In genomic region chr13:86870388-86870966, GRCh38 we compare ENCODE assay signal across 10 cellular contexts.
DNase-seq lines count a peak whose midpoint lies in the region; ATAC-seq and TF ChIP-seq lines count a peak whose summit lies in the region.
"Had no signal": no experiment of that assay in that cellular context is flagged by ENCODE, and none has a peak within 500 bp of the region (broad histone marks: within the 10 kb centered on the region; RNA-seq: fewer than 3 reads in every experiment).

No MANE protein-coding gene starts in this region.

- H3K23ac ChIP-seq in neuronal stem cell (ENCODE audit: low read depth, low read length, poor library complexity) = no peak overlapping the region

- no peaks in the 10 kb centered on the region for H3K36me3 Mint-ChIP-seq in chondrocyte (ENCODE audit: low read depth)
- H3K36me3 Mint-ChIP-seq: IgD-negative memory B cell had no signal

- peak; percentile 45 for TF ChIP-seq CTCF in GM10266 (IDR thresholded peaks at IDR 0.05; ENCODE audit: control insufficient read depth, insufficient read depth, low read depth, missing control alignments)
- TF ChIP-seq CTCF in NB4 (IDR thresholded peaks at IDR 0.05; ENCODE audit: low read depth, low read length) = peak; percentile 30
- peak; percentile 93 for TF ChIP-seq CTCF in chondrocyte (IDR thresholded peaks at IDR 0.05)

- no peak overlapping the region for H3K27ac Mint-ChIP-seq in chondrocyte (ENCODE audit: unreplicated experiment)
- H3K27ac Mint-ChIP-seq: IgD-negative memory B cell had no signal

- no peak overlapping the region for H2BK12ac ChIP-seq in neuronal stem cell (ENCODE audit: low read length)

- DNase-seq in GM10266 (ENCODE audit: extremely low spot score) (no peak), NB4 (ENCODE audit: low read depth) (peak; percentile 30), chondrocyte (ENCODE audit: low spot score) (no peak), neuronal stem cell (ENCODE audit: low spot score) (no peak)
- no peak for DNase-seq in stimulated activated CD4-positive, alpha-beta T cell treated with anti-CD3 and anti-CD28 coated beads, Interleukin-12 subunit alpha, Interleukin-12 subunit beta, amount 100 ng/mL, for 4 hours
- no peak for DNase-seq in stimulated activated naive CD4-positive, alpha-beta T cell (lab: John Stamatoyannopoulos, UW)

- H3K14ac ChIP-seq in neuronal stem cell (ENCODE audit: low read length) = no peak overlapping the region

- H4K8ac ChIP-seq in neuronal stem cell (ENCODE audit: low read depth, low read length) = no peak overlapping the region

- no peak for ATAC-seq in GM21526 (IDR thresholded peaks at IDR 0.05; ENCODE audit: low FRiP score, unreplicated experiment)
- ATAC-seq in HG03521 (IDR thresholded peaks at IDR 0.05; ENCODE audit: unreplicated experiment) = no peak
- ATAC-seq: esophagus mucosa had no signal

- H3K36me3 ChIP-seq in neuronal stem cell (replicated peaks in 1 of 2; ENCODE audit: control insufficient read depth in 2 of 2, insufficient read depth in 2 of 2, low read length in 2 of 2) = no peaks in the 10 kb centered on the region

- no peaks in the 10 kb centered on the region for H3K9me3 Mint-ChIP-seq in chondrocyte (ENCODE audit: low read depth)

- peaks cover 2 to 12% of the 10 kb centered on the region in 2 donors for H3K4me1 ChIP-seq in neuronal stem cell (ENCODE audit: control insufficient read depth in 2 of 2, insufficient read depth in 1 of 2, low read depth in 1 of 2, low read length in 2 of 2)

- no peak overlapping the region for H2AK5ac ChIP-seq in neuronal stem cell (ENCODE audit: low read depth, low read length)

- H3K79me1 ChIP-seq in neuronal stem cell (ENCODE audit: low read depth, low read length) = no peaks in the 10 kb centered on the region

- H3K4me3 ChIP-seq in NB4 (ENCODE audit: low read depth, low read length) = no peak overlapping the region
- H3K4me3 ChIP-seq in neuronal stem cell (ENCODE audit: low read length in 2 of 2) = no peak overlapping the region

- no peak overlapping the region for H3K4me2 ChIP-seq in neuronal stem cell (ENCODE audit: insufficient read depth, low read length, poor library complexity, severe bottlenecking)

- H4K91ac ChIP-seq in neuronal stem cell (ENCODE audit: low read depth, low read length, poor library complexity) = no peak overlapping the region

- no peak overlapping the region for H2BK120ac ChIP-seq in neuronal stem cell (ENCODE audit: low read depth, low read length)

- no peak overlapping the region for H3K9ac ChIP-seq in neuronal stem cell (ENCODE audit: low read depth, low read length, poor library complexity)

- no peaks in the 10 kb centered on the region for H3K4me1 Mint-ChIP-seq in chondrocyte (ENCODE audit: low read depth)
- H3K4me1 Mint-ChIP-seq: IgD-negative memory B cell had no signal

- H3K4ac ChIP-seq in neuronal stem cell (ENCODE audit: low read length) = no peak overlapping the region

- no peak overlapping the region for H2BK15ac ChIP-seq in neuronal stem cell (ENCODE audit: low read length)

- H2BK5ac ChIP-seq in neuronal stem cell (ENCODE audit: low read length) = no peak overlapping the region

- no peak overlapping the region for H3K4me3 Mint-ChIP-seq in chondrocyte (ENCODE audit: unreplicated experiment)
- H3K4me3 Mint-ChIP-seq: IgD-negative memory B cell had no signal

- H3K27me3 ChIP-seq in neuronal stem cell (ENCODE audit: control insufficient read depth in 3 of 3, insufficient read depth in 3 of 3, low read depth in 1 of 3, low read length in 3 of 3) = no peaks in the 10 kb centered on the region

- H3K27ac ChIP-seq in neuronal stem cell (replicated peaks; ENCODE audit: low read length) = no peak overlapping the region

- no peaks in the 10 kb centered on the region for H3K27me3 Mint-ChIP-seq in chondrocyte (ENCODE audit: low read depth)
- H3K27me3 Mint-ChIP-seq: IgD-negative memory B cell had no signal

- H3K9me3 ChIP-seq in neuronal stem cell (replicated peaks in 1 of 2; ENCODE audit: control insufficient read depth in 2 of 2, insufficient read depth in 1 of 2, low read depth in 1 of 2, low read length in 2 of 2) = peaks cover 0 to 1% of the 10 kb centered on the region in 2 donors

- no CpG with 5 or more reads among the region's 3 CpGs for WGBS in neuronal stem cell (ENCODE audit: extremely low coverage in 2 of 2, insufficient read length in 2 of 2, insufficient replicate concordance in 1 of 2), 2 donors

- no peak for TF ChIP-seq POLR2A in NB4 (IDR thresholded peaks at IDR 0.05; ENCODE audit: extremely low read depth, insufficient read length)

- no peak overlapping the region for H3K18ac ChIP-seq in neuronal stem cell (ENCODE audit: low read length)

- H2AFZ ChIP-seq in neuronal stem cell (ENCODE audit: low read length) = peak overlapping the region; percentile 76

Comparison
In these comparisons a context has a peak if more than half of its experiments do, and no peak if none do; other contexts are left out.
1. CTCF ChIP-seq: peak in every context shown above with its lines; median percentile 93 in chondrocyte; 45 in GM10266; 30 in NB4.